In genomic region chr15:62757535-62757934, GRCh38 we compare ENCODE assay signal across 1 cellular context.
TF ChIP-seq lines count a peak whose summit lies in the region.

No MANE protein-coding gene starts in this region.

TF ChIP-seq in SK-N-SH treated with all-trans-retinoic acid at 6 μM for 48 hours, 23 proteins besides CTCF, POLR2A, EP300 and RAD21 (continued from another document):
- no peak for TF ChIP-seq CREB5 (CRISPR knock-in tag; IDR thresholded peaks at IDR 0.05; ENCODE audit: low read depth)
TF ChIP-seq in SK-N-SH treated with all-trans-retinoic acid at 6 μM for 48 hours: peak in this region for 0.
